In the genomic region with DNA sequence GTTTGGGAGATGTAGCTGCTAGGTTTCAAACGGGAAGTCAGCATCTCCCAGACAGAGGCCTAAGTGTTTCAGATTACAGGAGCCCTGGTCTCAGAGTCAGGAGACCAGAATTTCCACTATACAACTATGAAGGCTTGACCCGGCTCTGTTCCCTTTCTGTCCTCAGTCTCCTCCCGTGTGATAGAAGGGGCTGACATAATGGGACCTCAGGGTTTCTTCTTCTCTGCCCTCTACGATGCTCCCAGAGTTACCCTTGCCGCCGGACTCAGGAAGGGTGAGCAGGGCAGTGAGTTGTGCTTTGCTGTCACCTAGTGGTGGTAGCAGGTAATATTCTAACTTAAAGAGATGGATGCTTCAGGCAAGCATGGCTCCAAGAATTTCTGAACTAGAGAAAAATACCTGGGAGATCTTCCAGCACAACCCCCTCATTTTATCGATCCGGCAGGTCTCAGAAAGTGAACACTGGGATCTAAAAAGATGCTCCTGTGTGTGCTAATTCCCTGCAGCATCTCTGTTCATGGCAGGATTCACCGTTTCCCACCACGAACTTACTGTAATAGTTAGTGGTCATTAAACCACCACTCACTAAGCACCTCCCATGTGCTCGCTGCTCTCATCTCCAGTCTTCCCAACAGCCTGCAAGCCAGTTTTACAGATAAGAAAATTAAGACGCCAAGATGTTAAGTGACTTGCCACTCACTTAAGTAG, we compare ENCODE assay signal across 8 cellular contexts.
A peak's percentile ranks its signal among the peaks of the same experiment; 100 is the strongest.
DNase-seq lines count a peak whose midpoint lies in the region; ATAC-seq and TF ChIP-seq lines count a peak whose summit lies in the region.

No MANE protein-coding gene starts in this region.

- H3K9me3 Mint-ChIP-seq in neural progenitor cell: no peaks in the 10 kb centered on the region

- peaks cover 5% of the 10 kb centered on the region for H3F3A ChIP-seq in neural progenitor cell (ENCODE audit: low read depth)

- H2AFZ ChIP-seq in neural progenitor cell (replicated peaks): peak overlapping the region; percentile 63

- no peaks in the 10 kb centered on the region for H3K9me3 ChIP-seq in NT2/D1 (ENCODE audit: insufficient read depth, low read length)
- no peaks in the 10 kb centered on the region for H3K9me3 ChIP-seq in neural progenitor cell (ENCODE audit: low read depth)
- no peaks in the 10 kb centered on the region for H3K9me3 ChIP-seq in upper lobe of left lung

- no peak for DNase-seq in GM06990 (ENCODE audit: extremely low read depth, insufficient read length)
- peak; percentile 98 for DNase-seq in NT2/D1 (ENCODE audit: low read depth, low spot score)
- DNase-seq in activated T-cell treated with anti-CD3 and anti-CD28 coated beads for 48 hours (ENCODE audit: low read depth): peak; percentile 30
- DNase-seq in fibroblast of peridontal ligament (ENCODE audit: extremely low read depth): peak; percentile 85
- peak; percentile 87 for DNase-seq in neural progenitor cell (ENCODE audit: low spot score)
- DNase-seq in upper lobe of left lung: peak in 1 of 2 donors; percentile 51

- H3K79me2 ChIP-seq in neural progenitor cell (ENCODE audit: low read depth): no peaks in the 10 kb centered on the region

- no peaks in the 10 kb centered on the region; the same call in 1 of the 2 replicates for H3K27me3 ChIP-seq in GM06990 (replicated peaks; ENCODE audit: control insufficient read depth, insufficient read depth, low read length)
- no peaks in the 10 kb centered on the region for H3K27me3 ChIP-seq in NT2/D1 (ENCODE audit: insufficient read depth, insufficient read length)
- H3K27me3 ChIP-seq in neural progenitor cell: no peaks in the 10 kb centered on the region
- no peaks in the 10 kb centered on the region for H3K27me3 ChIP-seq in upper lobe of left lung

- H3K36me3 ChIP-seq in GM06990 (ENCODE audit: control insufficient read depth, insufficient read depth, low read length) (no peaks in the 10 kb centered on the region), NT2/D1 (ENCODE audit: insufficient read depth, insufficient read length, low read length) (no peaks in the 10 kb centered on the region), neural progenitor cell (no peaks in the 10 kb centered on the region), upper lobe of left lung (peaks cover 0 to 74% (median 6%) of the 10 kb centered on the region in 4 donors)

- H3K9ac ChIP-seq in NT2/D1 (ENCODE audit: insufficient read length, low read depth) (no peak overlapping the region), neural progenitor cell (no peak overlapping the region)

- H3K27ac Mint-ChIP-seq in neural progenitor cell: no peak overlapping the region

- H3K4me2 ChIP-seq in neural progenitor cell: peak overlapping the region; percentile 31

- peak; percentile 94 for TF ChIP-seq CTCF in GM06990 (IDR thresholded peaks at IDR 0.05; ENCODE audit: insufficient read depth, low read length, poor library complexity, severe bottlenecking)
- peak; percentile 90 for TF ChIP-seq CTCF in neural progenitor cell (IDR thresholded peaks at IDR 0.05)
- peak; percentile 71 to 90 (median 84) for TF ChIP-seq CTCF in upper lobe of left lung (IDR thresholded peaks at IDR 0.05)

- no peak for TF ChIP-seq POLR2A in upper lobe of left lung (IDR thresholded peaks at IDR 0.05)

- H4K20me1 ChIP-seq in neural progenitor cell (ENCODE audit: low read depth): no peaks in the 10 kb centered on the region

- peaks cover 13% of the 10 kb centered on the region for H3K4me1 Mint-ChIP-seq in neural progenitor cell

- peaks cover 7% of the 10 kb centered on the region for H3K27me3 Mint-ChIP-seq in neural progenitor cell (ENCODE audit: insufficient read depth, low read depth)

- ATAC-seq in HG03520 (IDR thresholded peaks at IDR 0.05; ENCODE audit: unreplicated experiment) (peak; percentile 68), upper lobe of left lung (ENCODE audit: low FRiP score in 2 of 2) (peak; percentile 83 to 91), GM19467 (IDR thresholded peaks at IDR 0.05; ENCODE audit: unreplicated experiment) (no peak)

- TF ChIP-seq EP300 in upper lobe of left lung (IDR thresholded peaks at IDR 0.05): no peak

- H3K4me1 ChIP-seq in NT2/D1 (ENCODE audit: insufficient read depth, insufficient read length): peaks cover 17% of the 10 kb centered on the region
- H3K4me1 ChIP-seq in neural progenitor cell: no peaks in the 10 kb centered on the region
- peaks cover 0 to 3% (median 0%) of the 10 kb centered on the region in 4 donors for H3K4me1 ChIP-seq in upper lobe of left lung

- H3K27ac ChIP-seq in neural progenitor cell: no peak overlapping the region
- no peak overlapping the region for H3K27ac ChIP-seq in upper lobe of left lung

- no peak overlapping the region for H3K4me3 Mint-ChIP-seq in neural progenitor cell

- H3K4me3 ChIP-seq in GM06990 (replicated peaks; ENCODE audit: low read depth, low read length) (no peak overlapping the region), NT2/D1 (ENCODE audit: insufficient read length, low read depth) (no peak overlapping the region), neural progenitor cell (no peak overlapping the region), upper lobe of left lung (no peak overlapping the region)

- H3K36me3 Mint-ChIP-seq in neural progenitor cell: no peaks in the 10 kb centered on the region

- WGBS in upper lobe of left lung, 2 donors: 33 to 44% methylated on average over 9 to 12 of the region's 12 CpGs
